ENCODE assay signal across 28 cellular contexts in the genomic region with DNA sequence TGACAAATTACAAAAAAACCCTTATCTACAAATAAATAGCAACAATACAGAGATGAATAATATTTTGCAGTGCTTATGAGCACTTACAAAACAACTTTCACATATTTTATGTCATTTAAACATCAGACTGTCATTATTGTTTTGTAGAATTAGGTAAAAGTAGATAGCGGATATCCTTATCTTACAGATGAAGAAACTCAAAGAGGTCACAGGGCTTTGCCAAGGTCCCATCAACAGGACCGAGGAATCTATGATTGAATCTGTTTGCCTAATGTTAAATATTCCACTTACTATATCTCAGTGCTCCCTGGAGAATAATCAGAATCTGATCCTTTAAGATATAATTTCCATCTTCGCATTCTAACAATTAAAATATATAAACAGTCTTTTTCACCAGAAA.
"Had no signal": no experiment of that assay in that cellular context is flagged by ENCODE, and none has a peak within 500 bp of the region (broad histone marks: within the 10 kb centered on the region; RNA-seq: fewer than 3 reads in every experiment).

No MANE protein-coding gene starts in this region.

- H3K27me3 ChIP-seq: colonic mucosa, esophagus squamous epithelium, gastrocnemius medialis, hepatocyte had no signal

- H3K36me3 ChIP-seq: colonic mucosa, esophagus squamous epithelium, gastrocnemius medialis, lower lobe of right lung had no signal

- H3K4me1 ChIP-seq: colonic mucosa, esophagus squamous epithelium, gastrocnemius medialis, lower lobe of right lung had no signal

- H3K27ac ChIP-seq: colonic mucosa, epithelial cell of prostate, esophagus squamous epithelium, gastrocnemius medialis, hepatocyte, lower lobe of right lung had no signal

- DNase-seq: colonic mucosa; cortex of kidney; effector CD8-positive, alpha-beta T cell; effector memory CD8-positive, alpha-beta T cell; endodermal cell; erythroblast; esophagus squamous epithelium; foreskin fibroblast; foreskin melanocyte; gastrocnemius medialis; glutamatergic neuron; head of caudate nucleus; hypothalamus; immature natural killer cell; islet precursor cell; kidney; kidney glomerular epithelial cell; left colon; left ventricle myocardium superior; lower lobe of right lung; mesendoderm; midbrain had no signal

- H3K9me3 ChIP-seq: colonic mucosa, esophagus squamous epithelium, gastrocnemius medialis, lower lobe of right lung had no signal

- ATAC-seq: effector memory CD8-positive, alpha-beta T cell; esophagus mucosa; gastrocnemius medialis; left colon; left lobe of liver; left ventricle myocardium superior; lower lobe of right lung had no signal

- H3K9me3 Mint-ChIP-seq: dendritic cell treated with granulocyte-macrophage colony-stimulating factor and Interleukin-4, amounts not matched to agents 40 ng/mL and 50 ng/mL, for 4 days had no signal

- H3K36me3 Mint-ChIP-seq: immature natural killer cell, memory B cell had no signal

- H3K27me3 Mint-ChIP-seq: dendritic cell treated with granulocyte-macrophage colony-stimulating factor and Interleukin-4, amounts not matched to agents 40 ng/mL and 50 ng/mL, for 4 days; effector memory CD8-positive, alpha-beta T cell; memory B cell had no signal

- H3K4me3 ChIP-seq: colonic mucosa, esophagus squamous epithelium, gastrocnemius medialis, hepatocyte, lower lobe of right lung had no signal

- H3K4me1 Mint-ChIP-seq: immature natural killer cell, memory B cell had no signal

- H3K27ac Mint-ChIP-seq: dendritic cell treated with granulocyte-macrophage colony-stimulating factor and Interleukin-4, amounts not matched to agents 40 ng/mL and 50 ng/mL, for 4 days; effector memory CD8-positive, alpha-beta T cell; endodermal cell; immature natural killer cell; memory B cell had no signal

- H3K4me3 Mint-ChIP-seq: dendritic cell treated with granulocyte-macrophage colony-stimulating factor and Interleukin-4, amounts not matched to agents 40 ng/mL and 50 ng/mL, for 4 days; effector memory CD8-positive, alpha-beta T cell; endodermal cell; immature natural killer cell; memory B cell had no signal
